In genomic region chr17:34517406-34517805, GRCh38 we compare ENCODE assay signal across 20 cellular contexts.
DNase-seq lines count a peak whose midpoint lies in the region.
"Had no signal": no experiment of that assay in that cellular context is flagged by ENCODE, and none has a peak within 500 bp of the region (broad histone marks: within the 10 kb centered on the region; RNA-seq: fewer than 3 reads in every experiment).

No MANE protein-coding gene starts in this region.

- peak; percentile 2 for DNase-seq in DMS79 (lab: John Stamatoyannopoulos, UW)
- no peak for DNase-seq in DMS79 treated with DMSO at 0.1 percent for 48 hours (lab: John Stamatoyannopoulos, UW)
- DNase-seq: 8988T; ACHN; AML-193; BE2C; C1 segment of cervical spinal cord; Caco-2; Calu3; CD4-positive, alpha-beta memory T cell; CD4-positive, alpha-beta T cell; CD4-positive, CD25-positive, alpha-beta regulatory T cell; CD8-positive, alpha-beta memory T cell; CD8-positive, alpha-beta T cell; COR-L47; DMS 273 treated with DMSO at 0.1 percent for 48 hours; DMS153; DMS53; DND-41; EL had no signal
